28 cellular contexts compared by ENCODE assay signal in the genomic region with DNA sequence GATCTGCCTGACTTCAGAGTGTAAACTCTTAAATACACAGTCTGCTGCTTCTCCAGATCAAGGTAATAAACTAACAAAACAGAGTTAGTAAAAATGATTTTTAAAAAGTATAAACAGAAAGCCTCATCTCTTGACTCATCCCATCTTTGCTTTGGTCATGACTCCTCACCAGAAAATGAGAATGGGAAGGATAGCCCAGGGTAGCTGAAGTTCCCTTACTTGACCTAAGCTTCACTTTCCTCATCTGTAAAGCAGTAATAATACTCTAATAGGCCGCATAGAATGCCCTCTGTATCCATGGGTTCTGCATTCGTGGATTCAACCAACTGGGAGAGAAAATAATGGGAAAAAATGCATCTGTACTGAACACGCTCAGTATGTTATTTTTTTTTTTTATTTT. TPM values are rescaled to one million over a fixed set of nuclear protein-coding genes. Genes with fewer than 3 reads are reported as not detected.
DNase-seq lines count a peak whose midpoint lies in the region; ATAC-seq and TF ChIP-seq lines count a peak whose summit lies in the region.
"Had no signal": no experiment of that assay in that cellular context is flagged by ENCODE, and none has a peak within 500 bp of the region (broad histone marks: within the 10 kb centered on the region; RNA-seq: fewer than 3 reads in every experiment).

No MANE protein-coding gene starts in this region.

- H3K27ac ChIP-seq in GM23248, result peak overlapping the region; percentile 57
- no peak overlapping the region for H3K27ac ChIP-seq in body of pancreas
- H3K27ac ChIP-seq: psoas muscle, sigmoid colon, suprapubic skin had no signal

- H4K20me1 ChIP-seq in GM23248 (ENCODE audit: insufficient read depth), result no peaks in the 10 kb centered on the region

- TF ChIP-seq CTCF in fibroblast of pulmonary artery (IDR thresholded peaks at IDR 0.05; ENCODE audit: low read length, missing control alignments), result no peak
- TF ChIP-seq CTCF in body of pancreas (IDR thresholded peaks at IDR 0.05), result no peak

- H3F3A ChIP-seq in GM23248 (ENCODE audit: insufficient read depth), result peaks cover 7% of the 10 kb centered on the region

- ATAC-seq in HG02759 (IDR thresholded peaks at IDR 0.05; ENCODE audit: unreplicated experiment), result no peak
- no peak for ATAC-seq in HG03139 (IDR thresholded peaks at IDR 0.05; ENCODE audit: unreplicated experiment)
- ATAC-seq in body of pancreas, result no peak
- ATAC-seq: activated naive CD8-positive, alpha-beta T cell treated with anti-CD3 and anti-CD28 coated beads, Interleukin-2, amount 50 U/mL, for 24 hours; left ventricle myocardium superior; naive thymus-derived CD8-positive, alpha-beta T cell; psoas muscle; Right ventricle myocardium inferior; stimulated activated naive B cell treated with anti-CD40 and anti-IgM and Interleukin-4, amounts not matched to agents 10 μg/mL and 1 μg/mL and 100 μg/mL, for 72 hours had no signal

- TF ChIP-seq POLR2A in body of pancreas (IDR thresholded peaks at IDR 0.05), result no peak

- H3K4me3 ChIP-seq in GM23248, result no peak overlapping the region
- H3K4me3 ChIP-seq in fibroblast of pulmonary artery (replicated peaks; ENCODE audit: low read depth, low read length), result no peak overlapping the region
- no peak overlapping the region for H3K4me3 ChIP-seq in body of pancreas
- H3K4me3 ChIP-seq: psoas muscle, sigmoid colon, suprapubic skin had no signal

- no peaks in the 10 kb centered on the region for H3K9me2 ChIP-seq in GM23248 (ENCODE audit: insufficient read depth)

- H3K9me3 ChIP-seq in GM23248 (ENCODE audit: low read depth) (no peaks in the 10 kb centered on the region), body of pancreas (no peaks in the 10 kb centered on the region)
- H3K9me3 ChIP-seq: psoas muscle, sigmoid colon, suprapubic skin had no signal

- H3K27me3 ChIP-seq in GM23248 (replicated peaks; ENCODE audit: insufficient read depth) (no peaks in the 10 kb centered on the region), body of pancreas (no peaks in the 10 kb centered on the region)
- H3K27me3 ChIP-seq: sigmoid colon, suprapubic skin had no signal

- no peak overlapping the region for H3K4me2 ChIP-seq in GM23248 (ENCODE audit: unreplicated experiment)

- WGBS in GM23248 (ENCODE audit: low coverage in 1 of 2, low lambda C conversion rate in 2 of 2, missing lambda C conversion rate in 2 of 2), 2 experiments, result 87 to 93% methylated on average over 2 to 3 of the region's 3 CpGs
- 66 to 72% methylated on average over 3 of the region's 3 CpGs for WGBS in body of pancreas, 2 donors

- H3K4me1 ChIP-seq in GM23248 (ENCODE audit: insufficient read depth) (peaks cover 13% of the 10 kb centered on the region), body of pancreas (no peaks in the 10 kb centered on the region)
- H3K4me1 ChIP-seq: psoas muscle, sigmoid colon had no signal

- H2AFZ ChIP-seq in GM23248, result no peak overlapping the region

- no peaks in the 10 kb centered on the region for H3K36me3 ChIP-seq in GM23248 (ENCODE audit: low read depth)
- no peaks in the 10 kb centered on the region for H3K36me3 ChIP-seq in body of pancreas (replicated peaks in 1 of 2; ENCODE audit: insufficient read depth in 1 of 2, low read depth in 2 of 2)
- H3K36me3 ChIP-seq: sigmoid colon, suprapubic skin had no signal

- in situ Hi-C loops in GM23248 (cut with MboI), result loop anchor here (10.0 kb wide), 1 partner anchor 83 kb away; no protein-coding TSS in a partner anchor

- H3K9ac ChIP-seq in GM23248, result no peak overlapping the region

- DNase-seq in GM23248 (peak; percentile 75), amniotic epithelial cell (ENCODE audit: low read depth) (peak; percentile 82), fibroblast of pulmonary artery (ENCODE audit: low read depth) (peak; percentile 16), NCI-H1930 (lab: John Stamatoyannopoulos, UW) (no peak), body of pancreas (no peak)
- DNase-seq: activated CD4-positive, alpha-beta T cell treated with anti-CD3 and anti-CD28 coated beads for 4 hours; activated CD8-positive, alpha-beta memory T cell treated with anti-CD3 and anti-CD28 coated beads for 24 hours; activated gamma-delta T cell treated with Interleukin-2 at 50 U/mL for 16 hours; activated naive CD8-positive, alpha-beta T cell treated with anti-CD3 and anti-CD28 coated beads, Interleukin-2, amount 50 U/mL, for 24 hours; activated T-cell treated with anti-CD3 and anti-CD28 coated beads, Interleukin-2, amount 50 U/mL, for 24 hours; AML-193; CD4-positive, alpha-beta T cell; Karpas-422; left ventricle myocardium superior; midbrain; MV-4-11; naive thymus-derived CD8-positive, alpha-beta T cell; NCI-H146; NCI-H524; nucleus accumbens; psoas muscle; sigmoid colon; stimulated activated CD4-positive, alpha-beta T cell treated with anti-CD3 and anti-CD28 coated beads, Interleukin-4, amount 100 ng/mL, for 4 hours; stimulated activated naive B cell treated with anti-CD40 and anti-IgM and Interleukin-4, amounts not matched to agents 10 μg/mL and 1 μg/mL and 100 μg/mL, for 72 hours had no signal

- H3K79me2 ChIP-seq in GM23248 (ENCODE audit: insufficient read depth), result no peaks in the 10 kb centered on the region

- intact Hi-C loops in body of pancreas (cut with DNase I), result no loop called here

RNA-seq across cellular contexts. Expression of a gene that starts 11.3 kb away (rescaled TPM):
- total RNA-seq in GM23248 (2014; rRNA removed; shearing (Covaris generic)), result 22.8 and 37.6 TPM in 2 replicates
- 12.6 and 13.1 TPM in 2 replicates for polyA plus RNA-seq in GM23248 (2016; fragmentation: Nextera tagmentation; extraction: Ambion mirVana)
- total RNA-seq in body of pancreas, result 10 to 100 TPM; 15.3 to 22.1 TPM

RNA-seq across cellular contexts. Expression of a gene that starts 27.8 kb away (rescaled TPM):
- total RNA-seq in GM23248 (2014; rRNA removed; shearing (Covaris generic)), result 21.6 and 26.8 TPM in 2 replicates
- polyA plus RNA-seq in GM23248 (2016; fragmentation: Nextera tagmentation; extraction: Ambion mirVana), result 7.5 and 8.3 TPM in 2 replicates
- 10 to 100 TPM in 1 of 2 donors, 1 to 10 TPM in 1; 9.3 to 17.1 TPM for total RNA-seq in body of pancreas

Comparison
In these comparisons a context has a peak if more than half of its experiments do, and no peak if none do; other contexts are left out.
1. DNase-seq: peak in GM23248 (single experiment), amniotic epithelial cell (single experiment) and fibroblast of pulmonary artery (single experiment); none in NCI-H1930 (0 of 2) and body of pancreas (0 of 4).